19 cellular contexts compared by ENCODE assay signal in genomic region chr17:80376531-80376930, GRCh38.
"Had no signal": no experiment of that assay in that cellular context is flagged by ENCODE, and none has a peak within 500 bp of the region (broad histone marks: within the 10 kb centered on the region; RNA-seq: fewer than 3 reads in every experiment).

No MANE protein-coding gene starts in this region.

- H3K9me3 ChIP-seq: colonic mucosa, left ventricle myocardium inferior, lower lobe of right lung, neutrophil, right atrium auricular region, sigmoid colon, suprapubic skin, thyroid gland had no signal

- H3K4me1 ChIP-seq: colonic mucosa, left ventricle myocardium inferior, lower lobe of right lung, right atrium auricular region, sigmoid colon, suprapubic skin, thyroid gland had no signal

- H3K27me3 Mint-ChIP-seq: naive B cell, type B pancreatic cell had no signal

- H3K27me3 ChIP-seq: colonic mucosa, hepatocyte, neutrophil, right atrium auricular region, sigmoid colon, suprapubic skin, thyroid gland had no signal

- H3K9me3 Mint-ChIP-seq: naive B cell, type B pancreatic cell had no signal

- H3K27ac ChIP-seq: colonic mucosa, hepatocyte, left ventricle myocardium inferior, lower lobe of right lung, neutrophil, right atrium auricular region, sigmoid colon, skin epidermis, suprapubic skin, thyroid gland had no signal

- H3K27ac Mint-ChIP-seq: type B pancreatic cell had no signal

- H3K4me1 Mint-ChIP-seq: naive B cell had no signal

- DNase-seq: colonic mucosa; dermis blood vessel endothelial cell; foreskin melanocyte; kidney; left cardiac atrium; left ventricle myocardium inferior; lower lobe of right lung; mesenchymal stem cell; naive B cell; stimulated activated CD4-positive, alpha-beta T cell treated with anti-CD3 and anti-CD28 coated beads, Interleukin-12 subunit alpha, Interleukin-12 subunit beta, amount 100 ng/mL, for 4 hours; stimulated activated naive CD8-positive, alpha-beta T cell treated with anti-CD3 and anti-CD28 coated beads, Interleukin-15, Interleukin-2, amounts not matched to agents 100 U/mL and 50 U/mL, for 24 hours; thyroid gland had no signal

- H3K4me3 Mint-ChIP-seq: type B pancreatic cell had no signal

- H3K4me3 ChIP-seq: colonic mucosa, hepatocyte, left ventricle myocardium inferior, lower lobe of right lung, right atrium auricular region, sigmoid colon, skin epidermis, suprapubic skin, thyroid gland had no signal

- ATAC-seq: left cardiac atrium; lower lobe of right lung; stimulated activated naive CD8-positive, alpha-beta T cell treated with anti-CD3 and anti-CD28 coated beads, Interleukin-15, Interleukin-2, amounts not matched to agents 100 U/mL and 50 U/mL, for 24 hours had no signal
